8 cellular contexts compared by ENCODE assay signal in genomic region chr20:1118004-1118335, GRCh38. TPM values are rescaled to one million over a fixed set of nuclear protein-coding genes. Genes with fewer than 3 reads are reported as not detected.
A peak's percentile ranks its signal among the peaks of the same experiment; 100 is the strongest.
DNase-seq lines count a peak whose midpoint lies in the region; ATAC-seq, FAIRE-seq and TF ChIP-seq lines count a peak whose summit lies in the region.

No MANE protein-coding gene starts in this region.

- H3K4me3 ChIP-seq in bronchial epithelial cell (ENCODE audit: low read depth, low read length) (peak overlapping the region; percentile 91), mucosa of stomach (ENCODE audit: low read length) (peak overlapping the region; percentile 97)

- H3K4me3 Mint-ChIP-seq in stimulated activated naive CD8-positive, alpha-beta T cell treated with anti-CD3 and anti-CD28 coated beads, Interleukin-15, Interleukin-2, amounts not matched to agents 100 ng/mL and 50 ng/mL, for 24 hours, result peak overlapping the region; percentile 89

- H3K9me3 Mint-ChIP-seq in stimulated activated naive CD8-positive, alpha-beta T cell treated with anti-CD3 and anti-CD28 coated beads, Interleukin-15, Interleukin-2, amounts not matched to agents 100 ng/mL and 50 ng/mL, for 24 hours, result no peaks in the 10 kb centered on the region

- peaks cover 56% of the 10 kb centered on the region for H3K4me1 Mint-ChIP-seq in stimulated activated naive CD8-positive, alpha-beta T cell treated with anti-CD3 and anti-CD28 coated beads, Interleukin-15, Interleukin-2, amounts not matched to agents 100 ng/mL and 50 ng/mL, for 24 hours (ENCODE audit: low read depth)

- no peaks in the 10 kb centered on the region for H3K9me3 ChIP-seq in mucosa of stomach (ENCODE audit: control insufficient read depth, low read length)

- no peaks in the 10 kb centered on the region for H3K36me3 ChIP-seq in bronchial epithelial cell (ENCODE audit: control insufficient read depth, insufficient read depth, low read length)
- H3K36me3 ChIP-seq in mucosa of stomach (ENCODE audit: control insufficient read depth, insufficient read depth, low read length), result no peaks in the 10 kb centered on the region

- H3K36me3 Mint-ChIP-seq in stimulated activated naive CD8-positive, alpha-beta T cell treated with anti-CD3 and anti-CD28 coated beads, Interleukin-15, Interleukin-2, amounts not matched to agents 100 ng/mL and 50 ng/mL, for 24 hours (ENCODE audit: low read depth), result peaks cover 28% of the 10 kb centered on the region

- no peak for FAIRE-seq in bronchial epithelial cell (lab: Jason Lieb, UNC)

- H3K27me3 Mint-ChIP-seq in stimulated activated naive CD8-positive, alpha-beta T cell treated with anti-CD3 and anti-CD28 coated beads, Interleukin-15, Interleukin-2, amounts not matched to agents 100 ng/mL and 50 ng/mL, for 24 hours, result no peaks in the 10 kb centered on the region

- H3K4me1 ChIP-seq in mucosa of stomach (ENCODE audit: control insufficient read depth, insufficient read depth, low read length), result peaks cover 43% of the 10 kb centered on the region

- peak overlapping the region; percentile 85 for H3K9ac ChIP-seq in mucosa of stomach (ENCODE audit: low read length)

- H3K27me3 ChIP-seq in bronchial epithelial cell (ENCODE audit: control insufficient read depth, insufficient read depth, low read length) (no peaks in the 10 kb centered on the region), mucosa of stomach (ENCODE audit: control insufficient read depth, insufficient read depth, low read length) (no peaks in the 10 kb centered on the region)

- no peak for TF ChIP-seq CTCF in bronchial epithelial cell (IDR thresholded peaks at IDR 0.05; ENCODE audit: insufficient read depth, low read length, severe bottlenecking)

- H3K27ac Mint-ChIP-seq in stimulated activated naive CD8-positive, alpha-beta T cell treated with anti-CD3 and anti-CD28 coated beads, Interleukin-15, Interleukin-2, amounts not matched to agents 100 ng/mL and 50 ng/mL, for 24 hours, result peak overlapping the region; percentile 80

- no peak for DNase-seq in stimulated activated naive CD8-positive, alpha-beta T cell treated with anti-CD3 and anti-CD28 coated beads, Interleukin-15, Interleukin-2, amounts not matched to agents 100 U/mL and 50 U/mL, for 24 hours
- DNase-seq in bronchial epithelial cell (ENCODE audit: low read depth), result no peak
- no peak for DNase-seq in superior temporal gyrus (ENCODE audit: extremely low spot score)
- no peak for DNase-seq in NCI-H345 (lab: John Stamatoyannopoulos, UW)
- no peak for DNase-seq in D341Med (ENCODE audit: low spot score)
- DNase-seq in T-helper 9 cell, result no peak

- no peak for ATAC-seq in stimulated activated naive CD8-positive, alpha-beta T cell treated with anti-CD3 and anti-CD28 coated beads, Interleukin-15, Interleukin-2, amounts not matched to agents 100 U/mL and 50 U/mL, for 24 hours

RNA-seq across cellular contexts. Expression of gene PSMF1, which starts 0.4 kb away (rescaled TPM):
- total RNA-seq in bronchial epithelial cell, result 20.3 and 20.7 TPM in 2 replicates
